34 cellular contexts compared by ENCODE assay signal in genomic region chr6:141724731-141725130, GRCh38.
"Had no signal": no experiment of that assay in that cellular context is flagged by ENCODE, and none has a peak within 500 bp of the region (broad histone marks: within the 10 kb centered on the region; RNA-seq: fewer than 3 reads in every experiment).

No MANE protein-coding gene starts in this region.

- DNase-seq: Karpas-422, Kasumi-1, KG1, MG63, MM.1S, MV-4-11, NCI-H1048, NCI-H1092, NCI-H1092 treated with DMSO at 0.1 percent for 48 hours, NCI-H1105, NCI-H1105 treated with DMSO at 0.1 percent for 48 hours, NCI-H1417, NCI-H1417 treated with DMSO at 0.1 percent for 48 hours, NCI-H1436, NCI-H1436 treated with DMSO at 0.1 percent for 48 hours, NCI-H146, NCI-H1694, NCI-H1694 treated with DMSO at 0.1 percent for 48 hours, NCI-H187, NCI-H187 treated with DMSO at 0.1 percent for 48 hours, NCI-H1930, NCI-H2029, NCI-H2029 treated with DMSO at 0.1 percent for 48 hours, NCI-H2081, NCI-H2081 treated with DMSO at 0.1 percent for 48 hours, NCI-H2107, NCI-H2171, NCI-H2171 treated with DMSO at 0.1 percent for 48 hours, NCI-H2227 treated with DMSO at 0.1 percent for 48 hours, NCI-H226, NCI-H345, NCI-H446, NCI-H446 treated with DMSO at 0.1 percent for 48 hours, NCI-H510A had no signal
